ENCODE assay signal across 11 cellular contexts in the genomic region with DNA sequence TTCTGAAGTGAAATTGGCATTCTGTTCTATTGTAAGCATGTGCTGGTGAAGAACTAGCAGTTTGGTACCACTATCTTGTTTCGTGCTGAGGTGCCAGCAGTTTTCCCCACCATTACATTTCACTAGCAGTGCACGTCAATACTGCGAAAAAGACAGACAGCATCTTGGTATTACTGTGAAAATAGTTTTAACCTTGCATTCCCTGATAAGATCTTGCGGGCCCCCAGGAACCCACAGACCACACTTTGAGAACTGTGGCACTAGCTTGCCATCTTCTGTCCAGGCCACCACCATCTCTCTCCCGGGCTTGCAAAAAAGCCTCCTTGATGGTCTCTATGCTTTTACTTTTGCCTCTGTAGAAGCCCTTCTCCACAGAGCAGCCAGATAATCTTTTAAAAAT.
DNase-seq lines count a peak whose midpoint lies in the region; ATAC-seq and TF ChIP-seq lines count a peak whose summit lies in the region.
"Had no signal": no experiment of that assay in that cellular context is flagged by ENCODE, and none has a peak within 500 bp of the region (broad histone marks: within the 10 kb centered on the region; RNA-seq: fewer than 3 reads in every experiment).

No MANE protein-coding gene starts in this region.

- DNase-seq in activated CD8-positive, alpha-beta T cell treated with anti-CD3 and anti-CD28 coated beads, Interleukin-2, amount 10 ng/mL, durations not matched to agents 7 days and 5 days: peak; percentile 96
- DNase-seq in activated naive CD8-positive, alpha-beta T cell treated with anti-CD3 and anti-CD28 coated beads for 36 hours: peak; percentile 74
- peak; percentile 23 for DNase-seq in stimulated activated CD8-positive, alpha-beta memory T cell treated with anti-CD3 and anti-CD28 coated beads, Interleukin-15, amount 100 ng/mL, for 24 hours (ENCODE audit: low read depth)
- DNase-seq in AML-193 (lab: John Stamatoyannopoulos, UW) (no peak), COLO668 (lab: John Stamatoyannopoulos, UW; ENCODE audit: unreplicated experiment) (no peak)
- DNase-seq: NCI-H2029 treated with DMSO at 0.1 percent for 48 hours had no signal

- no peaks in the 10 kb centered on the region for H3K9me2 ChIP-seq in DOHH2 (replicated peaks; ENCODE audit: control insufficient read depth, low read length)

- peak overlapping the region; percentile 86 for H3K27ac Mint-ChIP-seq in activated CD8-positive, alpha-beta T cell treated with anti-CD3 and anti-CD28 coated beads, Interleukin-2, amount 10 ng/mL, durations not matched to agents 7 days and 5 days
- H3K27ac Mint-ChIP-seq in activated naive CD8-positive, alpha-beta T cell treated with anti-CD3 and anti-CD28 coated beads for 36 hours: peak overlapping the region; percentile 82

- peak; percentile 76 for ATAC-seq in activated CD8-positive, alpha-beta T cell treated with anti-CD3 and anti-CD28 coated beads, Interleukin-2, amount 10 ng/mL, durations not matched to agents 7 days and 5 days
- no peak for ATAC-seq in GM18909 (IDR thresholded peaks at IDR 0.05; ENCODE audit: poor library complexity, unreplicated experiment)
- no peak for ATAC-seq in GM21619 (IDR thresholded peaks at IDR 0.05; ENCODE audit: unreplicated experiment)

- no peak overlapping the region for H3K27ac ChIP-seq in DOHH2 (ENCODE audit: low read depth, low read length)
- H3K27ac ChIP-seq: epithelial cell of prostate, suprapubic skin had no signal

- H4K20me1 ChIP-seq in DOHH2 (ENCODE audit: control insufficient read depth, insufficient read depth, low read depth, low read length): peaks cover 62% of the 10 kb centered on the region

- H3K9me3 ChIP-seq in DOHH2 (ENCODE audit: control insufficient read depth, insufficient read depth, low read length): peaks cover 12% of the 10 kb centered on the region; the same call in 1 of the 2 replicates

- H3K79me2 ChIP-seq in DOHH2 (ENCODE audit: control insufficient read depth, low read length): peaks cover 100% of the 10 kb centered on the region

- peaks cover 93% of the 10 kb centered on the region for H3K4me1 ChIP-seq in DOHH2 (ENCODE audit: control insufficient read depth, low read length)
- H3K4me1 ChIP-seq: suprapubic skin had no signal

- H3K27me3 Mint-ChIP-seq in activated CD8-positive, alpha-beta T cell treated with anti-CD3 and anti-CD28 coated beads, Interleukin-2, amount 10 ng/mL, durations not matched to agents 7 days and 5 days (ENCODE audit: low read depth): no peaks in the 10 kb centered on the region
- H3K27me3 Mint-ChIP-seq in activated naive CD8-positive, alpha-beta T cell treated with anti-CD3 and anti-CD28 coated beads for 36 hours: no peaks in the 10 kb centered on the region

- no peak overlapping the region for H3K4me3 ChIP-seq in DOHH2 (ENCODE audit: low read length)
- H3K4me3 ChIP-seq: suprapubic skin had no signal

- H3K4me1 Mint-ChIP-seq in activated CD8-positive, alpha-beta T cell treated with anti-CD3 and anti-CD28 coated beads, Interleukin-2, amount 10 ng/mL, durations not matched to agents 7 days and 5 days (ENCODE audit: low read depth): peaks cover 75% of the 10 kb centered on the region
- H3K4me1 Mint-ChIP-seq in activated naive CD8-positive, alpha-beta T cell treated with anti-CD3 and anti-CD28 coated beads for 36 hours: peaks cover 73% of the 10 kb centered on the region

- H3K36me3 Mint-ChIP-seq in activated CD8-positive, alpha-beta T cell treated with anti-CD3 and anti-CD28 coated beads, Interleukin-2, amount 10 ng/mL, durations not matched to agents 7 days and 5 days (ENCODE audit: low read depth): peaks cover 53% of the 10 kb centered on the region
- H3K36me3 Mint-ChIP-seq in activated naive CD8-positive, alpha-beta T cell treated with anti-CD3 and anti-CD28 coated beads for 36 hours: peaks cover 71% of the 10 kb centered on the region

- peaks cover 35% of the 10 kb centered on the region for H3K9me3 Mint-ChIP-seq in activated CD8-positive, alpha-beta T cell treated with anti-CD3 and anti-CD28 coated beads, Interleukin-2, amount 10 ng/mL, durations not matched to agents 7 days and 5 days (ENCODE audit: insufficient read depth)
- H3K9me3 Mint-ChIP-seq in activated naive CD8-positive, alpha-beta T cell treated with anti-CD3 and anti-CD28 coated beads for 36 hours: peaks cover 33% of the 10 kb centered on the region

- CTCF ChIA-PET in activated CD8-positive, alpha-beta T cell treated with anti-CD3 and anti-CD28 coated beads, Interleukin-2, amount 10 ng/mL, durations not matched to agents 7 days and 5 days (lab: Charles Lee): interaction anchor here (0.8 to 4.8 kb wide), 26 partner anchors 9 to 368 kb away, joined by 3 to 41 read pairs (median 4); no protein-coding TSS in a partner anchor

- H3K4me3 Mint-ChIP-seq in activated CD8-positive, alpha-beta T cell treated with anti-CD3 and anti-CD28 coated beads, Interleukin-2, amount 10 ng/mL, durations not matched to agents 7 days and 5 days: peak overlapping the region; percentile 52
- peak overlapping the region; percentile 30 for H3K4me3 Mint-ChIP-seq in activated naive CD8-positive, alpha-beta T cell treated with anti-CD3 and anti-CD28 coated beads for 36 hours

- H3K27me3 ChIP-seq in DOHH2 (ENCODE audit: control insufficient read depth, low read length): no peaks in the 10 kb centered on the region
- H3K27me3 ChIP-seq: suprapubic skin had no signal

- TF ChIP-seq CTCF in DOHH2 (IDR thresholded peaks at IDR 0.05; ENCODE audit: low read depth, low read length, poor library complexity, severe bottlenecking): no peak

- 0 out of 2 replicates have a peak overlapping the region, but pooled peaks have one; percentile 16 for H3K4me2 ChIP-seq in DOHH2 (ENCODE audit: low read length)

- POLR2A ChIA-PET in activated CD8-positive, alpha-beta T cell treated with anti-CD3 and anti-CD28 coated beads, Interleukin-2, amount 10 ng/mL, durations not matched to agents 7 days and 5 days (lab: Charles Lee): interaction anchor here (0.7 to 3.7 kb wide), 3 partner anchors 27 to 158 kb away, joined by 4 to 14 read pairs (median 12); no protein-coding TSS in a partner anchor

- peaks cover 93% of the 10 kb centered on the region for H3K36me3 ChIP-seq in DOHH2 (ENCODE audit: control insufficient read depth, low read length)
- H3K36me3 ChIP-seq: suprapubic skin had no signal

- peaks cover 43% of the 10 kb centered on the region for H3F3A ChIP-seq in DOHH2 (ENCODE audit: control insufficient read depth, insufficient read depth)

Comparison
In these comparisons a context has a peak if more than half of its experiments do, and no peak if none do; other contexts are left out.
1. DNase-seq: peak in activated CD8-positive, alpha-beta T cell treated with anti-CD3 and anti-CD28 coated beads, Interleukin-2, amount 10 ng/mL, durations not matched to agents 7 days and 5 days (single experiment), activated naive CD8-positive, alpha-beta T cell treated with anti-CD3 and anti-CD28 coated beads for 36 hours (single experiment) and stimulated activated CD8-positive, alpha-beta memory T cell treated with anti-CD3 and anti-CD28 coated beads, Interleukin-15, amount 100 ng/mL, for 24 hours (single experiment); none in AML-193 (0 of 2) and COLO668 (single experiment).